Comparison of ENCODE assay signal across 22 cellular contexts in genomic region chr19:4579389-4579788, GRCh38. TPM values are rescaled to one million over a fixed set of nuclear protein-coding genes. Genes with fewer than 3 reads are reported as not detected.
"Had no signal": no experiment of that assay in that cellular context is flagged by ENCODE, and none has a peak within 500 bp of the region (broad histone marks: within the 10 kb centered on the region; RNA-seq: fewer than 3 reads in every experiment).

No MANE protein-coding gene starts in this region.

- FAIRE-seq: kidney, pancreas had no signal

- H3K27ac ChIP-seq: breast epithelium, coronary artery, pancreas, uterus had no signal

- ATAC-seq: gastrocnemius medialis; heart left ventricle; left lobe of liver; pancreas; stimulated activated naive CD8-positive, alpha-beta T cell treated with anti-CD3 and anti-CD28 coated beads, Interleukin-15, Interleukin-2, amounts not matched to agents 100 U/mL and 50 U/mL, for 24 hours had no signal

- DNase-seq: activated CD4-positive, alpha-beta T cell treated with anti-CD3 and anti-CD28 coated beads, Interleukin-2, amount 50 U/mL, for 1 hour; activated CD4-positive, CD25-positive, alpha-beta regulatory T cell treated with anti-CD3 and anti-CD28 coated beads, Interleukin-2, amount 50 U/mL, for 72 hours; activated CD8-positive, alpha-beta memory T cell treated with anti-CD3 and anti-CD28 coated beads for 24 hours; activated CD8-positive, alpha-beta memory T cell treated with anti-CD3 and anti-CD28 coated beads, Interleukin-2, amount 50 U/mL, for 48 hours; activated effector memory CD4-positive, alpha-beta T cell treated with Interleukin-2 at 50 U/mL for 16 hours; activated naive CD4-positive, alpha-beta T cell treated with anti-CD3 and anti-CD28 coated beads, Interleukin-2, amount 10 ng/mL, durations not matched to agents 7 days and 5 days; activated T-cell treated with anti-CD3 and anti-CD28 coated beads, Interleukin-2, amount 50 U/mL, for 48 hours; aorta; gastrocnemius medialis; heart left ventricle; midbrain; pancreas; sigmoid colon; spleen; stimulated activated naive CD8-positive, alpha-beta T cell treated with anti-CD3 and anti-CD28 coated beads, Interleukin-15, Interleukin-2, amounts not matched to agents 100 U/mL and 50 U/mL, for 24 hours; uterus had no signal

- H3K4me3 ChIP-seq: pancreas, sigmoid colon, uterus had no signal

- H3K4me3 Mint-ChIP-seq: activated naive CD4-positive, alpha-beta T cell treated with anti-CD3 and anti-CD28 coated beads, Interleukin-2, amount 10 ng/mL, durations not matched to agents 7 days and 5 days had no signal

- H3K9me3 ChIP-seq: breast epithelium, gastrocnemius medialis, heart left ventricle, pancreas, sigmoid colon, spleen, tibial nerve, uterus had no signal

- H3K36me3 ChIP-seq: breast epithelium, gastrocnemius medialis, heart left ventricle, pancreas, sigmoid colon, spleen, tibial nerve, uterus had no signal

- H3K36me3 Mint-ChIP-seq: activated naive CD4-positive, alpha-beta T cell treated with anti-CD3 and anti-CD28 coated beads, Interleukin-2, amount 10 ng/mL, durations not matched to agents 7 days and 5 days had no signal

- H3K27ac Mint-ChIP-seq: activated naive CD4-positive, alpha-beta T cell treated with anti-CD3 and anti-CD28 coated beads, Interleukin-2, amount 10 ng/mL, durations not matched to agents 7 days and 5 days had no signal

- H3K9me3 Mint-ChIP-seq: activated naive CD4-positive, alpha-beta T cell treated with anti-CD3 and anti-CD28 coated beads, Interleukin-2, amount 10 ng/mL, durations not matched to agents 7 days and 5 days had no signal

RNA-seq across cellular contexts. Expression of gene SEMA6B, which starts 19.9 kb away (rescaled TPM):
- total RNA-seq: T-helper 1 cell treated with Interleukin-12 subunit alpha and Interleukin-12 subunit beta and Interleukin-4 antibody, amounts not matched to agents 30 ng/mL and 1 ng/mL, for 36 hours had no signal

RNA-seq across cellular contexts. Expression of gene PLIN5, which starts 44.4 kb away (rescaled TPM):
- total RNA-seq: T-helper 1 cell treated with Interleukin-12 subunit alpha and Interleukin-12 subunit beta and Interleukin-4 antibody, amounts not matched to agents 30 ng/mL and 1 ng/mL, for 36 hours had no signal
